8 cellular contexts compared by ENCODE assay signal in genomic region chr3:45938858-45939257, GRCh38. TPM values are rescaled to one million over a fixed set of nuclear protein-coding genes. Genes with fewer than 3 reads are reported as not detected.
DNase-seq lines count a peak whose midpoint lies in the region; ATAC-seq, FAIRE-seq and TF ChIP-seq lines count a peak whose summit lies in the region.

No MANE protein-coding gene starts in this region.

- H3K9ac ChIP-seq in kidney (ENCODE audit: low read length in 2 of 2): peak overlapping the region in 1 of 2 donors; percentile 36

- intact Hi-C loops in kidney (cut with DNase I): no loop called here

- DNase-seq in COLO668 (lab: John Stamatoyannopoulos, UW; ENCODE audit: unreplicated experiment): peak; percentile 72
- DNase-seq in NCI-H446 (lab: John Stamatoyannopoulos, UW): peak; percentile 11 to 66
- DNase-seq in caudate nucleus (lab: John Stamatoyannopoulos, UW): peak; percentile 7 to 95 (median 67)
- DNase-seq in kidney: peak; percentile 82
- DNase-seq in stimulated activated CD4-positive, alpha-beta T cell treated with anti-CD3 and anti-CD28 coated beads, Interleukin-1b, Interleukin-23, amount 100 ng/mL, for 4 hours (ENCODE audit: low read depth in 2 of 2): peak; percentile 71 to 87

- peaks cover 6 to 9% of the 10 kb centered on the region in 2 donors for H3K4me1 ChIP-seq in kidney (ENCODE audit: control insufficient read depth in 1 of 2, insufficient read depth in 1 of 2, low read depth in 1 of 2, low read length in 2 of 2)

- FAIRE-seq in kidney (lab: Jason Lieb, UNC): no peak

- TF ChIP-seq POLR2A in GM18505 (IDR thresholded peaks at IDR 0.05; ENCODE audit: borderline replicate concordance, extremely low read depth, insufficient read depth, insufficient read length): no peak

- TF ChIP-seq CTCF in kidney (IDR thresholded peaks at IDR 0.05; ENCODE audit: borderline replicate concordance, extremely low read depth, insufficient read depth): peak; percentile 89

- ATAC-seq in HG02763 (IDR thresholded peaks at IDR 0.05; ENCODE audit: unreplicated experiment) (peak; percentile 47), GM18505 (IDR thresholded peaks at IDR 0.05; ENCODE audit: unreplicated experiment) (no peak)
- peak; percentile 57 to 68 for ATAC-seq in activated CD4-positive, CD25-positive, alpha-beta regulatory T cell treated with anti-CD3 and anti-CD28 coated beads, Interleukin-2, amount 50 U/mL, for 24 hours

- no peak overlapping the region for H3K27ac ChIP-seq in caudate nucleus (ENCODE audit: low read depth, low read length)
- no peak overlapping the region for H3K27ac ChIP-seq in kidney (ENCODE audit: low read depth in 2 of 2, low read length in 2 of 2)

- no peak overlapping the region for H3K4me3 ChIP-seq in kidney (ENCODE audit: low read length in 2 of 2)

- peaks cover 19 to 22% of the 10 kb centered on the region in 2 donors for H3K36me3 ChIP-seq in kidney (ENCODE audit: control insufficient read depth in 1 of 2, insufficient read depth in 2 of 2, low read length in 2 of 2)

- no peaks in the 10 kb centered on the region for H3K9me3 ChIP-seq in kidney (ENCODE audit: control insufficient read depth in 1 of 2, low read length in 2 of 2)

RNA-seq across cellular contexts. Expression of gene CXCR6, which starts 4.4 kb away (rescaled TPM):
- total RNA-seq in kidney: 2.7 TPM
- 0.39 TPM for polyA plus RNA-seq in kidney (ENCODE audit: insufficient read depth, low read depth, low replicate concordance)

RNA-seq across cellular contexts. Expression of gene CCR9, which starts 52.5 kb away (rescaled TPM):
- total RNA-seq in kidney: 0.22 TPM
- 0.43 TPM for polyA plus RNA-seq in kidney (ENCODE audit: insufficient read depth, low read depth, low replicate concordance)

RNA-seq across cellular contexts. Expression of gene FYCO1, which starts 56.8 kb away (rescaled TPM):
- 39.1 TPM for total RNA-seq in kidney
- 11.1 TPM for polyA plus RNA-seq in kidney (ENCODE audit: insufficient read depth, low read depth, low replicate concordance)
